20 cellular contexts compared by ENCODE assay signal in the genomic region with DNA sequence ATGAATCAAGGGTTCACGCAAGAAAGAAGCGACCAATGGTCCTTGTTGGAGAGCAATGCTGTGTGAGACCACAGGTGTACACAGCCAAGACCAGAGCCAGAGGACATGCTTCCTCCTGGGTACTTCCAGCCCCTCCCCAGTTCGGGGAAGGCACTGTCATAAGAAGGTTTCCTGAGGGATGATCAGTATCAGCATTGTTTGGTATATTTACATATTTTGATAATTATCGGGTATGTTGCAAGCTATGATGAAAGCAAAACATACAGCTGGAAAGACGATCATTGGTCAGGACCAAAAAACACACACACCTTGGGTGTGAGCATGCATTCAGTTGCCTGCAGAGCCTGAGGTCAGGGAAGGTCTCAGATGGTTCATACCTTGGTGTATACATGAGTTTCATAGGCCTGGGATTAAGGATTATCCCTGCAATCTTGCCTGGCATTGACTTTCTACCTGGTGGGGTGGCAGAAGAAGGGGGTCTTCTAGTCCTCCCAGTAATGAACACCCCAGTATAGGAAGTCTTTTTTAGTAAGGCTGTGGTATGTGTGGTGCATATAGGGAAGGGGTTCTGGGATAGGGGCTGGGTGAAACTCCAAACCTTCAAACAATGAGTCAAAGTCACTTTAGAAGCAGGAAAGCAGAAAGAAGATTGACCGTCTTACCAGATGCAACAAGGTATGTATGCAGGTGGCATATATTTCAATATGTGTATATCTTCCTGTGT. TPM values are rescaled to one million over a fixed set of nuclear protein-coding genes. Genes with fewer than 3 reads are reported as not detected.
A peak's percentile ranks its signal among the peaks of the same experiment; 100 is the strongest.
DNase-seq lines count a peak whose midpoint lies in the region; ATAC-seq and TF ChIP-seq lines count a peak whose summit lies in the region.
"Had no signal": no experiment of that assay in that cellular context is flagged by ENCODE, and none has a peak within 500 bp of the region (broad histone marks: within the 10 kb centered on the region; RNA-seq: fewer than 3 reads in every experiment).

No MANE protein-coding gene starts in this region.

- no peaks in the 10 kb centered on the region for H3K27me3 ChIP-seq in DND-41 (ENCODE audit: insufficient read depth, low read length, poor library complexity)
- H3K27me3 ChIP-seq in OCI-LY3 (ENCODE audit: low read depth, low read length) = peaks cover 3% of the 10 kb centered on the region; the same call in 1 of the 2 replicates
- H3K27me3 ChIP-seq in esophagus squamous epithelium = no peaks in the 10 kb centered on the region
- H3K27me3 ChIP-seq in trophoblast cell (ENCODE audit: insufficient read depth, low read length) = no peaks in the 10 kb centered on the region
- H3K27me3 ChIP-seq in right lobe of liver = no peaks in the 10 kb centered on the region
- H3K27me3 ChIP-seq: BE2C had no signal

- H3K4me3 ChIP-seq in DND-41 (ENCODE audit: low read depth in 1 of 2, low read length in 2 of 2) = peak overlapping the region in 1 of 2 experiments; percentile 43; a peak in 1 of 4 replicates
- no peak overlapping the region for H3K4me3 ChIP-seq in OCI-LY3 (ENCODE audit: low read length)
- peak overlapping the region in 3 of 4 donors; percentile 1 to 41 (median 36) for H3K4me3 ChIP-seq in esophagus squamous epithelium
- H3K4me3 ChIP-seq in trophoblast cell (ENCODE audit: low read depth, low read length) = no peak overlapping the region
- no peak overlapping the region for H3K4me3 ChIP-seq in right lobe of liver
- H3K4me3 ChIP-seq: GM12878, SK-N-MC had no signal

- no peak overlapping the region for H4K91ac ChIP-seq in trophoblast cell (ENCODE audit: low read depth, low read length)

- H4K8ac ChIP-seq in trophoblast cell (ENCODE audit: low read depth, low read length) = no peak overlapping the region

- H4K20me1 ChIP-seq in DND-41 (ENCODE audit: insufficient read depth, low read length) (no peaks in the 10 kb centered on the region), OCI-LY3 (ENCODE audit: insufficient read depth, low read length) (no peaks in the 10 kb centered on the region)

- H2AK5ac ChIP-seq in trophoblast cell (ENCODE audit: low read length) = no peak overlapping the region

- 75 to 78% methylated on average over 6 of the region's 6 CpGs for WGBS in esophagus squamous epithelium, 2 donors
- no CpG with 5 or more reads among the region's 6 CpGs for WGBS in trophoblast cell (ENCODE audit: extremely low coverage, insufficient coverage, insufficient read length)
- WGBS in right lobe of liver (ENCODE audit: insufficient coverage, low coverage, low lambda C conversion rate, missing lambda C conversion rate) = 56% methylated on average over 6 of the region's 6 CpGs

- no peak overlapping the region for H2BK5ac ChIP-seq in trophoblast cell (ENCODE audit: low read depth, low read length, poor library complexity)

- H3K9ac ChIP-seq in DND-41 (ENCODE audit: low read depth, low read length) (no peak overlapping the region), OCI-LY3 (ENCODE audit: low read length) (no peak overlapping the region), trophoblast cell (ENCODE audit: low read length) (no peak overlapping the region)

- H3K9me3 ChIP-seq in DND-41 (ENCODE audit: insufficient read depth, low read length, severe bottlenecking) (no peaks in the 10 kb centered on the region), OCI-LY3 (ENCODE audit: insufficient read depth, low read length) (no peaks in the 10 kb centered on the region), esophagus squamous epithelium (no peaks in the 10 kb centered on the region), trophoblast cell (ENCODE audit: insufficient read depth, low read depth, low read length) (no peaks in the 10 kb centered on the region), right lobe of liver (no peaks in the 10 kb centered on the region)
- H3K9me3 ChIP-seq: BE2C had no signal

- no peak overlapping the region for H3K23ac ChIP-seq in trophoblast cell (ENCODE audit: low read length)

- TF ChIP-seq POLR2A in esophagus squamous epithelium (IDR thresholded peaks at IDR 0.05) (no peak), right lobe of liver (IDR thresholded peaks at IDR 0.05) (no peak)

- H3K18ac ChIP-seq in trophoblast cell (ENCODE audit: low read length) = no peak overlapping the region

- H3K79me2 ChIP-seq in DND-41 (ENCODE audit: insufficient read depth, low read length) = peaks cover 12% of the 10 kb centered on the region
- H3K79me2 ChIP-seq in OCI-LY3 (ENCODE audit: low read length) = no peaks in the 10 kb centered on the region
- H3K79me2 ChIP-seq in trophoblast cell (ENCODE audit: control insufficient read depth, insufficient read depth, low read length, poor library complexity) = no peaks in the 10 kb centered on the region

- H2AFZ ChIP-seq in DND-41 (ENCODE audit: low read depth, low read length) = no peak overlapping the region
- no peak overlapping the region for H2AFZ ChIP-seq in OCI-LY3 (ENCODE audit: low read depth, low read length)
- H2AFZ ChIP-seq in trophoblast cell (ENCODE audit: insufficient read depth, low read length, poor library complexity) = no peak overlapping the region

- peak overlapping the region; percentile 51; the same call in 1 of the 2 replicates for H3K4me2 ChIP-seq in DND-41 (ENCODE audit: insufficient read depth, low read length)
- H3K4me2 ChIP-seq in OCI-LY3 (ENCODE audit: low read length) = peak overlapping the region; percentile 42
- H3K4me2 ChIP-seq in trophoblast cell (ENCODE audit: low read length) = no peak overlapping the region

- ATAC-seq in DND-41 (ENCODE audit: insufficient read depth, low read depth) (no peak), HG02798 (IDR thresholded peaks at IDR 0.05; ENCODE audit: poor library complexity, unreplicated experiment) (no peak), right lobe of liver (no peak)

- no peak for DNase-seq in DND-41
- DNase-seq in esophagus squamous epithelium (lab: John Stamatoyannopoulos, UW) = no peak
- peak; percentile 82 to 96 for DNase-seq in trophoblast cell
- no peak for DNase-seq in NCI-H82 treated with DMSO at 0.1 percent for 48 hours (lab: John Stamatoyannopoulos, UW; ENCODE audit: unreplicated experiment)
- DNase-seq in right lobe of liver = no peak
- DNase-seq: BE2C; CD4-positive, CD25-positive, alpha-beta regulatory T cell; DMS 273 treated with DMSO at 0.1 percent for 48 hours; DMS79 treated with DMSO at 0.1 percent for 48 hours; GOT3; KG1; NCI-H2029 treated with DMSO at 0.1 percent for 48 hours; NCI-H226; NCI-H524; Right ventricle myocardium superior had no signal

- H3K79me1 ChIP-seq in trophoblast cell (ENCODE audit: low read length) = no peaks in the 10 kb centered on the region

- H3K4me1 ChIP-seq in DND-41 (ENCODE audit: insufficient read depth, low read length) (peaks cover 31% of the 10 kb centered on the region), OCI-LY3 (ENCODE audit: low read length) (peaks cover 24% of the 10 kb centered on the region), esophagus squamous epithelium (peaks cover 0 to 39% (median 0%) of the 10 kb centered on the region in 3 donors), trophoblast cell (ENCODE audit: control insufficient read depth in 1 of 2, insufficient read depth in 2 of 2, low read length in 2 of 2) (no peaks in the 10 kb centered on the region), right lobe of liver (no peaks in the 10 kb centered on the region)
- H3K4me1 ChIP-seq: BE2C had no signal

- no peak overlapping the region for H2BK120ac ChIP-seq in trophoblast cell (ENCODE audit: insufficient read depth, low read length, poor library complexity)

- H3K27ac ChIP-seq in DND-41 (ENCODE audit: low read length) (peak overlapping the region; percentile 34; the same call in 1 of the 2 replicates), OCI-LY3 (ENCODE audit: low read length) (no peak overlapping the region), esophagus squamous epithelium (peak overlapping the region in 1 of 4 donors; percentile 17), trophoblast cell (ENCODE audit: low read depth, low read length) (no peak overlapping the region), right lobe of liver (no peak overlapping the region)
- H3K27ac ChIP-seq: SK-N-MC had no signal

- intact Hi-C loops in esophagus squamous epithelium (cut with DNase I) = no loop called here
- intact Hi-C loops in right lobe of liver (cut with DNase I) = no loop called here

- no peak overlapping the region for H2BK12ac ChIP-seq in trophoblast cell (ENCODE audit: low read length)

- H3K4ac ChIP-seq in trophoblast cell (ENCODE audit: low read depth, low read length) = no peak overlapping the region

- no peak for TF ChIP-seq CTCF in DND-41 (IDR thresholded peaks at IDR 0.05; ENCODE audit: borderline replicate concordance, extremely low read depth, low read length, poor library complexity, severe bottlenecking)
- no peak for TF ChIP-seq CTCF in OCI-LY3 (IDR thresholded peaks at IDR 0.05; ENCODE audit: low read depth, low read length)
- no peak for TF ChIP-seq CTCF in esophagus squamous epithelium (IDR thresholded peaks at IDR 0.05)
- TF ChIP-seq CTCF in right lobe of liver (IDR thresholded peaks at IDR 0.05) = no peak

- H3K14ac ChIP-seq in trophoblast cell (ENCODE audit: low read length) = no peak overlapping the region

- H4K12ac ChIP-seq in trophoblast cell (ENCODE audit: low read depth, low read length) = no peak overlapping the region

- H3K36me3 ChIP-seq in DND-41 (ENCODE audit: insufficient read depth, low read length) (no peaks in the 10 kb centered on the region), OCI-LY3 (replicated peaks; ENCODE audit: low read depth, low read length) (no peaks in the 10 kb centered on the region), esophagus squamous epithelium (peaks cover 0 to 27% (median 0%) of the 10 kb centered on the region in 3 donors), trophoblast cell (ENCODE audit: control insufficient read depth in 1 of 2, insufficient read depth in 2 of 2, low read length in 2 of 2) (no peaks in the 10 kb centered on the region), right lobe of liver (no peaks in the 10 kb centered on the region)
- H3K36me3 ChIP-seq: BE2C had no signal

RNA-seq across cellular contexts. Expression of a gene that starts 2.9 kb away (rescaled TPM):
- 100 to 1,000 TPM; 138 to 309 (median 189) TPM for total RNA-seq in esophagus squamous epithelium
- polyA plus RNA-seq in trophoblast cell (2013) = 0.76 and 0.83 TPM in 2 replicates
- not detected for total RNA-seq in right lobe of liver
- total RNA-seq: CD4-positive, CD25-positive, alpha-beta regulatory T cell; Right ventricle myocardium superior had no signal
- polyA plus RNA-seq: CD4-positive, CD25-positive, alpha-beta regulatory T cell had no signal

RNA-seq across cellular contexts. Expression of a gene that starts 17.4 kb away (rescaled TPM):
- total RNA-seq in esophagus squamous epithelium = 1 to 10 TPM in 2 of 4 donors, under 1 TPM in 1, not detected in 1; 0.26 to 8.4 (median 1.4) TPM
- not detected in 2 replicates for polyA plus RNA-seq in trophoblast cell (2013)
- under 1 TPM in 1 of 6 experiments, not detected in 5; 0.24 TPM for total RNA-seq in right lobe of liver
- total RNA-seq: A673; CD4-positive, CD25-positive, alpha-beta regulatory T cell; Right ventricle myocardium superior had no signal
- polyA plus RNA-seq: CD4-positive, CD25-positive, alpha-beta regulatory T cell had no signal

RNA-seq across cellular contexts. Expression of a gene that starts 58.7 kb away (rescaled TPM):
- under 1 TPM in 2 of 4 donors, not detected in 2; 0.18 to 0.19 TPM for total RNA-seq in esophagus squamous epithelium
- 0.04 and 0.12 TPM in 2 replicates for polyA plus RNA-seq in trophoblast cell (2013)
- under 1 TPM in 2 of 6 experiments, not detected in 4; 0.27 to 0.37 TPM for total RNA-seq in right lobe of liver
- total RNA-seq: CD4-positive, CD25-positive, alpha-beta regulatory T cell had no signal
- polyA plus RNA-seq: CD4-positive, CD25-positive, alpha-beta regulatory T cell had no signal

Comparison
In these comparisons a context has a peak if more than half of its experiments do, and no peak if none do; other contexts are left out.
1. DNase-seq: peak in trophoblast cell (2 of 2); none in DND-41 (single experiment), esophagus squamous epithelium (single experiment), NCI-H82 treated with DMSO at 0.1 percent for 48 hours (single experiment) and right lobe of liver (0 of 3).
2. H3K4me3 ChIP-seq: peak in esophagus squamous epithelium (3 of 4); none in OCI-LY3 (single experiment), trophoblast cell (single experiment) and right lobe of liver (0 of 3).
3. RNA of a gene that starts 2.9 kb away (total RNA-seq): 138 to 309 TPM in esophagus squamous epithelium; not detected in right lobe of liver; every median in the first group is over 100 times any median in the second.